Comparison of ENCODE assay signal across 8 cellular contexts in the genomic region with DNA sequence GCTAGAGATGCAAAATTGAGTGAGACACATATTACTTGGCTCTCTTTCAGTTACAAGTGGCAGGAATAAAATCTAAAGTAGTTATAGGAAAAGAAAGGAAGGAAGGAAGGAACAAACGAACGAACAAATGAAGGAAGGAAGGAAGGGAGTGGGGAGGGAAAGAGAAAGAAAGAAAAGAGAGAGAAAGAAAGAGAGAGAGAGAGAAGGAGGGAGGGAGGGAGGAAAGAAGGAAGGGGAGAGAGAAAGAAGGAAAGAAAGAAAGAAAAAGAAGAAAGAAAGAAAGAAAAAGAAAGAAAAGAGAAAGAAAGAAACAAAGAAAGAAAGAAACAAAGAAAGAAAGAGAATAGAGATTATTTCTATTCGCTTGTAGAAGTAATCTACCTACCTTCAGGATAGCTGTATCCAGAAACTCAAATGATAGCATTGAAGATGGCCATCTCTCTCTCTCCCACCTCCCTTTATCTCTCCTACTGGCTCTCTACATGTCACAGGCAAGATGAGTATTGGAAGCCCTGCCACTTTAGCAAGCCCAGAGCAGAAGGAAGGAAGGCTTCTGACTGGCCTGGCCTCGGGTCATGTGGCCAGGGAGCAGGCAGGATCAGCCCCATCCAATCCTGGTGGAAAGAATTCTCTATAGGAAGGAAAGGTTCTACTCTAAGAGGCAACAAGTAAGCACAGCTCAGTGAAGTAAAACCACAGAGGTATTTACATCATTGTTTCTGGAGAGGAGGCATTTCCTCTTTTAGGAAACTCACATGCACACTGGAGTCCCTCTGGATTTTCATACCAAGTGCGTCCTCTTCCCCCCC.
DNase-seq lines count a peak whose midpoint lies in the region; ATAC-seq and TF ChIP-seq lines count a peak whose summit lies in the region.

No MANE protein-coding gene starts in this region.

- no peaks in the 10 kb centered on the region for H3K4me1 ChIP-seq in body of pancreas

- WGBS in body of pancreas, 2 donors: 66 to 71% methylated on average over 5 of the region's 5 CpGs

- H3K4me1 Mint-ChIP-seq in HFFc6 (ENCODE audit: low read depth): peaks cover 52% of the 10 kb centered on the region

- H3K27me3 Mint-ChIP-seq in HFFc6 (ENCODE audit: insufficient read depth): peaks cover 8% of the 10 kb centered on the region

- H3K4me3 ChIP-seq in AG10803 (ENCODE audit: low read length): no peak overlapping the region
- H3K4me3 ChIP-seq in body of pancreas: no peak overlapping the region

- TF ChIP-seq POLR2A in body of pancreas (IDR thresholded peaks at IDR 0.05): no peak

- H3K9me3 ChIP-seq in body of pancreas: no peaks in the 10 kb centered on the region

- intact Hi-C loops in body of pancreas (cut with DNase I): no loop called here

- no peaks in the 10 kb centered on the region for H3K36me3 ChIP-seq in body of pancreas (replicated peaks in 1 of 2; ENCODE audit: insufficient read depth in 1 of 2, low read depth in 2 of 2)

- peak overlapping the region in 1 of 4 donors; percentile 44 for H3K27ac ChIP-seq in body of pancreas

- H3K4me3 Mint-ChIP-seq in HFFc6: peak overlapping the region; percentile 43

- H3K36me3 Mint-ChIP-seq in HFFc6 (ENCODE audit: low read depth): no peaks in the 10 kb centered on the region

- TF ChIP-seq CTCF in AG10803 (conservative IDR thresholded peaks at IDR 0.05; ENCODE audit: low read length) (peak; percentile 16; the same call in 1 of the 2 replicates), HFFc6 (IDR thresholded peaks at IDR 0.05) (no peak), body of pancreas (IDR thresholded peaks at IDR 0.05) (no peak)

- H3K27ac Mint-ChIP-seq in HFFc6: peak overlapping the region; percentile 57; the same call in 1 of the 2 replicates

- no peaks in the 10 kb centered on the region for H3K9me3 Mint-ChIP-seq in HFFc6

- peak; percentile 96 for DNase-seq in AG10803 (ENCODE audit: low read depth)
- DNase-seq in HFFc6: peak; percentile 82
- peak; percentile 55 for DNase-seq in SW480 (ENCODE audit: low spot score)
- DNase-seq in kidney glomerular epithelial cell (lab: John Stamatoyannopoulos, UW): peak; percentile 44
- DNase-seq in effector CD4-positive, alpha-beta T cell: no peak
- no peak for DNase-seq in NCI-H82 (lab: John Stamatoyannopoulos, UW)
- DNase-seq in body of pancreas: no peak

- ATAC-seq in HG02973 (IDR thresholded peaks at IDR 0.05; ENCODE audit: unreplicated experiment) (no peak), body of pancreas (no peak)

- H3K27me3 ChIP-seq in body of pancreas: no peaks in the 10 kb centered on the region

Comparison
In these comparisons a context has a peak if more than half of its experiments do, and no peak if none do; other contexts are left out.
1. DNase-seq: peak in AG10803 (single experiment), HFFc6 (single experiment), SW480 (single experiment) and kidney glomerular epithelial cell (single experiment); none in effector CD4-positive, alpha-beta T cell (single experiment), NCI-H82 (single experiment) and body of pancreas (0 of 4).